Comparison of ENCODE assay signal across 10 cellular contexts in genomic region chr6:33856655-33857054, GRCh38. TPM values are rescaled to one million over a fixed set of nuclear protein-coding genes. Genes with fewer than 3 reads are reported as not detected.
DNase-seq lines count a peak whose midpoint lies in the region; ATAC-seq and TF ChIP-seq lines count a peak whose summit lies in the region.
"Had no signal": no experiment of that assay in that cellular context is flagged by ENCODE, and none has a peak within 500 bp of the region (broad histone marks: within the 10 kb centered on the region; RNA-seq: fewer than 3 reads in every experiment).

No MANE protein-coding gene starts in this region.

- ATAC-seq in HG02870 (IDR thresholded peaks at IDR 0.05; ENCODE audit: unreplicated experiment), result no peak

- H3K9me3 ChIP-seq in WERI-Rb-1 (ENCODE audit: severe bottlenecking), result no peaks in the 10 kb centered on the region
- no peaks in the 10 kb centered on the region for H3K9me3 ChIP-seq in MG63

- H3K4me3 Mint-ChIP-seq in activated T-cell treated with anti-CD3 and anti-CD28 coated beads, Interleukin-2, amount 50 U/mL, for 24 hours, result no peak overlapping the region

- H3K27ac Mint-ChIP-seq in activated T-cell treated with anti-CD3 and anti-CD28 coated beads, Interleukin-2, amount 50 U/mL, for 24 hours, result no peak overlapping the region

- no peak overlapping the region for H3K4me3 ChIP-seq in WERI-Rb-1 (ENCODE audit: low read depth, low read length)
- no peak overlapping the region for H3K4me3 ChIP-seq in MG63

- H3K27me3 ChIP-seq in WERI-Rb-1 (ENCODE audit: insufficient read depth, low read depth, severe bottlenecking) (no peaks in the 10 kb centered on the region), MG63 (no peaks in the 10 kb centered on the region)

- DNase-seq in Daoy (ENCODE audit: low read depth) (peak; percentile 45), NOMO-1 (lab: John Stamatoyannopoulos, UW; ENCODE audit: unreplicated experiment in 2 of 2) (peak; percentile 37 to 71), WERI-Rb-1 (no peak), MG63 (no peak), head of caudate nucleus (no peak)
- DNase-seq in activated T-cell treated with anti-CD3 and anti-CD28 coated beads, Interleukin-2, amount 50 U/mL, for 24 hours, result peak; percentile 78
- peak; percentile 84 for DNase-seq in stimulated activated CD4-positive, alpha-beta T cell treated with anti-CD3 and anti-CD28 coated beads, Interleukin-15, amount 100 ng/mL, for 24 hours

- no peak for TF ChIP-seq CTCF in WERI-Rb-1 (IDR thresholded peaks at IDR 0.05; ENCODE audit: low read depth, low read length)

- peaks cover 48% of the 10 kb centered on the region for H3K4me1 Mint-ChIP-seq in activated T-cell treated with anti-CD3 and anti-CD28 coated beads, Interleukin-2, amount 50 U/mL, for 24 hours (ENCODE audit: low read depth)

- no peaks in the 10 kb centered on the region for H3K36me3 ChIP-seq in WERI-Rb-1
- no peaks in the 10 kb centered on the region for H3K36me3 ChIP-seq in MG63

- no peak overlapping the region for H3K27ac ChIP-seq in WERI-Rb-1
- H3K27ac ChIP-seq: epithelial cell of prostate had no signal

- H3K36me3 Mint-ChIP-seq in activated T-cell treated with anti-CD3 and anti-CD28 coated beads, Interleukin-2, amount 50 U/mL, for 24 hours (ENCODE audit: low read depth), result no peaks in the 10 kb centered on the region

- no peaks in the 10 kb centered on the region for H3K9me3 Mint-ChIP-seq in activated T-cell treated with anti-CD3 and anti-CD28 coated beads, Interleukin-2, amount 50 U/mL, for 24 hours

- peaks cover 19% of the 10 kb centered on the region for H3K27me3 Mint-ChIP-seq in activated T-cell treated with anti-CD3 and anti-CD28 coated beads, Interleukin-2, amount 50 U/mL, for 24 hours

- intact Hi-C loops in head of caudate nucleus (cut with DNase I), result no loop called here

RNA-seq across cellular contexts. Expression of gene MLN, which starts 52.9 kb away (rescaled TPM):
- not detected in 2 replicates for total RNA-seq in Daoy (2014; rRNA removed; shearing (Covaris generic))
- not detected in 2 replicates for total RNA-seq in MG63 (2014; rRNA removed; shearing (Covaris generic); ENCODE audit: low replicate concordance)
- total RNA-seq: pulmonary artery endothelial cell had no signal

Comparison
In these comparisons a context has a peak if more than half of its experiments do, and no peak if none do; other contexts are left out.
1. DNase-seq: peak in Daoy (single experiment), NOMO-1 (2 of 2), activated T-cell treated with anti-CD3 and anti-CD28 coated beads, Interleukin-2, amount 50 U/mL, for 24 hours (single experiment) and stimulated activated CD4-positive, alpha-beta T cell treated with anti-CD3 and anti-CD28 coated beads, Interleukin-15, amount 100 ng/mL, for 24 hours (single experiment); none in WERI-Rb-1 (single experiment), MG63 (single experiment) and head of caudate nucleus (0 of 42).